37 cellular contexts compared by ENCODE assay signal in the genomic region with DNA sequence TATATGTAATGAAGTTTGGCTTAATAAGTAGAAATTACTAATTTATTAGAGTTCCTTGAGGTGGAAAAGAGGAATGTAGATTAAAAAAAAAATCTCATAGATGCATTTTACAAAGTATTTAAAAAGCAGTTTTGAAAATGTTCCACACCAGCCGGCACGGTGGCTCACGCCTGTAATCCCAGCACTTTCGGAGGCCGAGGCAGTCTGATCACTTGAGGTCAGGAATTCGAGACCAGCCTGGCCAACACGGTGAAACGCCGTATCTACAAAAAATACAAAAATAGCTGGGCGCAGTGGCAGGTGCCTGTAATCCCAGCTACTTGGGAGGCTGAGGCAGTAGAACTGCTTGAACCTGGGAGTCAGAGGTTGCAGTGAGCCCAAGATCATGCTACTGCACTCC. TPM values are rescaled to one million over a fixed set of nuclear protein-coding genes. Genes with fewer than 3 reads are reported as not detected.
"Had no signal": no experiment of that assay in that cellular context is flagged by ENCODE, and none has a peak within 500 bp of the region (broad histone marks: within the 10 kb centered on the region; RNA-seq: fewer than 3 reads in every experiment).

No MANE protein-coding gene starts in this region.

- ATAC-seq: activated naive CD4-positive, alpha-beta T cell treated with anti-CD3 and anti-CD28 coated beads, Interleukin-2, amount 50 U/mL, for 72 hours; activated naive CD8-positive, alpha-beta T cell treated with anti-CD3 and anti-CD28 coated beads, Interleukin-2, amount 50 U/mL, for 24 hours; activated T-cell treated with anti-CD3 and anti-CD28 coated beads, Interleukin-2, amount 50 U/mL, for 4 hours; activated T-cell treated with anti-CD3 and anti-CD28 coated beads, Interleukin-2, amount 50 U/mL, for 72 hours; activated T-helper 17 cell treated with anti-CD3 and anti-CD28 coated beads, Interleukin-2, amount 50 U/mL, for 72 hours; body of pancreas had no signal

- H3K9me3 ChIP-seq: adrenal gland, ascending aorta, body of pancreas, breast epithelium had no signal

- H3K36me3 ChIP-seq: adrenal gland, ascending aorta, brain microvascular endothelial cell, breast epithelium, cardiac muscle cell had no signal

- DNase-seq: activated effector memory CD4-positive, alpha-beta T cell treated with anti-CD3 and anti-CD28 coated beads, Interleukin-2, amount 50 U/mL, for 16 hours; activated effector memory CD4-positive, alpha-beta T cell treated with Interleukin-2 at 50 U/mL for 16 hours; activated gamma-delta T cell; activated gamma-delta T cell treated with Interleukin-2 at 50 U/mL for 16 hours; activated naive CD4-positive, alpha-beta T cell; activated naive CD4-positive, alpha-beta T cell treated with anti-CD3 and anti-CD28 coated beads for 36 hours; activated naive CD4-positive, alpha-beta T cell treated with anti-CD3 and anti-CD28 coated beads, Interleukin-2, amount 10 ng/mL, durations not matched to agents 7 days and 5 days; activated naive CD4-positive, alpha-beta T cell treated with anti-CD3 and anti-CD28 coated beads, Interleukin-2, amount 50 U/mL, for 16 hours; activated naive CD4-positive, alpha-beta T cell treated with Interleukin-2 at 50 U/mL for 16 hours; activated naive CD8-positive, alpha-beta T cell treated with anti-CD3 and anti-CD28 coated beads for 36 hours; activated naive CD8-positive, alpha-beta T cell treated with anti-CD3 and anti-CD28 coated beads, Interleukin-2, amount 10 ng/mL, durations not matched to agents 7 days and 5 days; activated naive CD8-positive, alpha-beta T cell treated with anti-CD3 and anti-CD28 coated beads, Interleukin-2, amount 50 U/mL, for 24 hours; activated T-cell treated with anti-CD3 and anti-CD28 coated beads for 4 hours; activated T-cell treated with anti-CD3 and anti-CD28 coated beads, Interleukin-2, amount 50 U/mL, for 1 hour; activated T-cell treated with anti-CD3 and anti-CD28 coated beads, Interleukin-2, amount 50 U/mL, for 24 hours; activated T-cell treated with anti-CD3 and anti-CD28 coated beads, Interleukin-2, amount 50 U/mL, for 4 hours; activated T-cell treated with anti-CD3 and anti-CD28 coated beads, Interleukin-2, amount 50 U/mL, for 48 hours; activated T-cell treated with anti-CD3 and anti-CD28 coated beads, Interleukin-2, amount 50 U/mL, for 72 hours; adrenal gland; amniotic stem cell; amygdala; anterior cingulate cortex; aorta; body of pancreas; brain microvascular endothelial cell; caudate nucleus; central memory CD4-positive, alpha-beta T cell; cerebellar nuclear complex had no signal

- H3K4me1 ChIP-seq: ascending aorta had no signal

- H3K4me3 ChIP-seq: adrenal gland, ascending aorta, body of pancreas, breast epithelium, cardiac muscle cell had no signal

- H3K27ac ChIP-seq: adrenal gland, ascending aorta, body of pancreas, brain microvascular endothelial cell, breast epithelium, cardiac muscle cell had no signal

RNA-seq across cellular contexts. Expression of gene CHRM2, which starts 3.2 kb away (rescaled TPM):
- total RNA-seq: activated naive CD4-positive, alpha-beta T cell treated with anti-CD3 and anti-CD28 coated beads for 36 hours; activated naive CD4-positive, alpha-beta T cell treated with anti-CD3 and anti-CD28 coated beads, Interleukin-2, amount 50 U/mL, for 72 hours; activated naive CD8-positive, alpha-beta T cell treated with anti-CD3 and anti-CD28 coated beads for 36 hours; activated naive CD8-positive, alpha-beta T cell treated with anti-CD3 and anti-CD28 coated beads, Interleukin-2, amount 10 ng/mL, durations not matched to agents 7 days and 5 days; activated T-cell treated with anti-CD3 and anti-CD28 coated beads, Interleukin-2, amount 50 U/mL, for 72 hours; activated T-helper 1 cell treated with anti-CD3 and anti-CD28 coated beads, Interleukin-12 subunit alpha, Interleukin-12 subunit beta, Interleukin-2, Interleukin-4 antibody, amounts not matched to agents 30 ng/mL and 10 ng/mL and 1 ng/mL, durations not matched to agents 14 hours and 24 hours and 36 hours; activated T-helper 17 cell treated with anti-CD3 and anti-CD28 coated beads, Interleukin-2, amount 50 U/mL, for 72 hours; activated T-helper 2 cell treated with anti-CD3 and anti-CD28 coated beads, Interferon-gamma antibody, Interleukin-2, Interleukin-4, amounts not matched to agents 10 μg/mL and 5 μg/mL and 100 μg/mL, durations not matched to agents 14 hours and 24 hours and 36 hours; aorta; ascending aorta; astrocyte; body of pancreas; breast epithelium; chondrocyte had no signal
